8 cellular contexts compared by ENCODE assay signal in the genomic region with DNA sequence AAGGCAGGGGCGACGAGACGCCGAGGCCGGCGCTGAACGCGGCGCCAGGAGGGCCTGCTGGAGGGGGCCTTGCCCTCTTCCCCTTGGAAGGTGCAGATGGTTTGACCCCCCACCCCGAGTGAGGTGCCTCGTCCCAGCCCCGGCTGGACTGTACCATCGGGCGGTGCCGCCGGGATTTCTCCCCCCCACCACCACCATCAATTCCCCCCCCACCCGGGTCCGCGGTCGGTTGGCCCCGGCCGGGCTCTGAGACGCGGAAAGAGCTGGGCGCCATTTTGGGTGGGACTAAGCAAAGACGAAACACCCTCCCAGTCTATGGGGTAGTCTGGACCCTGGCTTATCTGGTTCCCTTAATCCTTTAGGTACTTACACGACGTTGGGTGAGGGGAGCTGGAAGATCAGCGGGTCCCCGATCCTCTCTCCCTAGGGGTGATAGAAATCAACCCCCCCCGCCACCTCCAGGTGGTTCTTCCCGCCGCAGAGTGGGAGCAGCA. TPM values are rescaled to one million over a fixed set of nuclear protein-coding genes. Genes with fewer than 3 reads are reported as not detected.
DNase-seq lines count a peak whose midpoint lies in the region; ATAC-seq, FAIRE-seq and TF ChIP-seq lines count a peak whose summit lies in the region.

A gene with protein sequence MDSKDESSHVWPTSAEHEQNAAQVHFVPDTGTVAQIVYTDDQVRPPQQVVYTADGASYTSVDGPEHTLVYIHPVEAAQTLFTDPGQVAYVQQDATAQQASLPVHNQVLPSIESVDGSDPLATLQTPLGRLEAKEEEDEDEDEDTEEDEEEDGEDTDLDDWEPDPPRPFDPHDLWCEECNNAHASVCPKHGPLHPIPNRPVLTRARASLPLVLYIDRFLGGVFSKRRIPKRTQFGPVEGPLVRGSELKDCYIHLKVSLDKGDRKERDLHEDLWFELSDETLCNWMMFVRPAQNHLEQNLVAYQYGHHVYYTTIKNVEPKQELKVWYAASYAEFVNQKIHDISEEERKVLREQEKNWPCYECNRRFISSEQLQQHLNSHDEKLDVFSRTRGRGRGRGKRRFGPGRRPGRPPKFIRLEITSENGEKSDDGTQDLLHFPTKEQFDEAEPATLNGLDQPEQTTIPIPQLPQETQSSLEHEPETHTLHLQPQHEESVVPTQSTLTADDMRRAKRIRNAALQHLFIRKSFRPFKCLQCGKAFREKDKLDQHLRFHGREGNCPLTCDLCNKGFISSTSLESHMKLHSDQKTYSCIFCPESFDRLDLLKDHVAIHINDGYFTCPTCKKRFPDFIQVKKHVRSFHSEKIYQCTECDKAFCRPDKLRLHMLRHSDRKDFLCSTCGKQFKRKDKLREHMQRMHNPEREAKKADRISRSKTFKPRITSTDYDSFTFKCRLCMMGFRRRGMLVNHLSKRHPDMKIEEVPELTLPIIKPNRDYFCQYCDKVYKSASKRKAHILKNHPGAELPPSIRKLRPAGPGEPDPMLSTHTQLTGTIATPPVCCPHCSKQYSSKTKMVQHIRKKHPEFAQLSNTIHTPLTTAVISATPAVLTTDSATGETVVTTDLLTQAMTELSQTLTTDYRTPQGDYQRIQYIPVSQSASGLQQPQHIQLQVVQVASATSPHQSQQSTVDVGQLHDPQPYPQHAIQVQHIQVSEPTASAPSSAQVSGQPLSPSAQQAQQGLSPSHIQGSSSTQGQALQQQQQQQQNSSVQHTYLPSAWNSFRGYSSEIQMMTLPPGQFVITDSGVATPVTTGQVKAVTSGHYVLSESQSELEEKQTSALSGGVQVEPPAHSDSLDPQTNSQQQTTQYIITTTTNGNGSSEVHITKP (minus strand): TSS at position 484 of the 494 bp plus-strand sequence. CDS start 41,871 bp downstream, outside the sequence.

- ATAC-seq in GM21367 (IDR thresholded peaks at IDR 0.05; ENCODE audit: unreplicated experiment): peak; percentile 39
- peak; percentile 51 for ATAC-seq in PC-3
- ATAC-seq in esophagus mucosa: peak; percentile 80

- intact Hi-C loops in PC-3 (cut with micrococcal nuclease): loop anchor here (2.0 to 5.0 kb wide), 5 partner anchors 40 to 215 kb away; no protein-coding TSS in a partner anchor

- no peaks in the 10 kb centered on the region for H3F3A ChIP-seq in PC-3 (ENCODE audit: low read length, unreplicated experiment)

- H4K20me1 ChIP-seq in PC-3 (ENCODE audit: low read length): no peaks in the 10 kb centered on the region

- H2AFZ ChIP-seq in PC-3 (ENCODE audit: low read length): peak within 1 kb of the TSS; percentile 88

- H3K79me2 ChIP-seq in PC-3 (ENCODE audit: low read length): peaks cover 50% of the 10 kb centered on the region

- peak within 1 kb of the TSS; percentile 87 for H3K4me2 ChIP-seq in PC-3 (ENCODE audit: low read length)

- no peaks in the 10 kb centered on the region for H3K9me2 ChIP-seq in PC-3 (replicated peaks; ENCODE audit: low read length)

- H3K36me3 ChIP-seq in PC-3 (ENCODE audit: low read depth, low read length) (peaks cover 2% of the 10 kb centered on the region; the same call in 1 of the 2 replicates), muscle layer of colon (ENCODE audit: insufficient read depth, low read length) (no peaks in the 10 kb centered on the region)

- H3K27me3 ChIP-seq in PC-3 (ENCODE audit: low read length) (no peaks in the 10 kb centered on the region), muscle layer of colon (ENCODE audit: control insufficient read depth in 1 of 2, insufficient read depth in 2 of 2, low read length in 2 of 2) (no peaks in the 10 kb centered on the region)

- H3K9ac ChIP-seq in PC-3 (ENCODE audit: low read length) (peak within 1 kb of the TSS; percentile 97), muscle layer of colon (ENCODE audit: low read length) (peak within 1 kb of the TSS; percentile 82)

- CTCF ChIA-PET in PC-3 (lab: Charles Lee): interaction anchor here (0.6 to 1.9 kb wide), 4 partner anchors 70 to 130 kb away, joined by 3 to 37 read pairs (median 4); no protein-coding TSS in a partner anchor

- BruUV-seq in PC-3 (replicated peaks; lab: Mats Ljungman, UMichigan): no TSS peak

- H3K4me1 ChIP-seq in PC-3 (ENCODE audit: insufficient read depth, low read length) (peaks cover 26% of the 10 kb centered on the region), muscle layer of colon (ENCODE audit: insufficient read depth, low read length) (peaks cover 17% of the 10 kb centered on the region)

- H3K27ac ChIP-seq in PC-3 (ENCODE audit: low read length) (peak within 1 kb of the TSS; percentile 98), muscle layer of colon (ENCODE audit: low read depth, low read length) (peak within 1 kb of the TSS; percentile 91)

- DNase-seq in COR-L47 (lab: John Stamatoyannopoulos, UW) (peak; percentile 94), HTR-8/SVneo (ENCODE audit: insufficient read length, low spot score) (peak; percentile 81), PC-3 (peak; percentile 90)
- DNase-seq in activated T-cell treated with anti-CD3 and anti-CD28 coated beads, Interleukin-2, amount 50 U/mL, for 1 hour: peak; percentile 94
- peak; percentile 77 to 89 for DNase-seq in stimulated activated CD8-positive, alpha-beta memory T cell treated with anti-CD3 and anti-CD28 coated beads, Interleukin-7, amount 100 ng/mL, for 4 hours (ENCODE audit: low read depth in 2 of 2)

- H3K9me3 ChIP-seq in PC-3 (ENCODE audit: low read length): no peaks in the 10 kb centered on the region
- H3K9me3 ChIP-seq in muscle layer of colon (ENCODE audit: low read length): no peaks in the 10 kb centered on the region

- no peak for FAIRE-seq in HTR-8/SVneo (lab: Jason Lieb, UNC)

- no peak for TF ChIP-seq CTCF in PC-3 (conservative IDR thresholded peaks at IDR 0.05; ENCODE audit: low read depth, low read length)

- POLR2A ChIA-PET in PC-3 (lab: Charles Lee; ENCODE audit: unreplicated experiment): interaction anchor here (0.6 to 1.6 kb wide), 11 partner anchors 10 to 1384 kb away, joined by 3 to 31 read pairs (median 16); no protein-coding TSS in a partner anchor

- H3K4me3 ChIP-seq in PC-3 (ENCODE audit: low read length) (peak within 1 kb of the TSS; percentile 86), muscle layer of colon (ENCODE audit: low read depth in 1 of 2, low read length in 2 of 2) (peak within 1 kb of the TSS; percentile 63 to 83)

RNA-seq across cellular contexts. Expression of the gene that starts here (rescaled TPM):
- total RNA-seq in PC-3 (2014; rRNA removed) (7.3 and 8.5 TPM in 2 replicates), esophagus mucosa (10.0 TPM)

Comparison
In these comparisons a context has a peak if more than half of its experiments do, and no peak if none do; other contexts are left out.
1. Peak in every context shown above with its lines: DNase-seq, ATAC-seq, H3K4me3 ChIP-seq and H3K27ac ChIP-seq.